10 cellular contexts compared by ENCODE assay signal in genomic region chr9:18472915-18473314, GRCh38. TPM values are rescaled to one million over a fixed set of nuclear protein-coding genes. Genes with fewer than 3 reads are reported as not detected.
A peak's percentile ranks its signal among the peaks of the same experiment; 100 is the strongest.
DNase-seq lines count a peak whose midpoint lies in the region; ATAC-seq and TF ChIP-seq lines count a peak whose summit lies in the region.
"Had no signal": no experiment of that assay in that cellular context is flagged by ENCODE, and none has a peak within 500 bp of the region (broad histone marks: within the 10 kb centered on the region; RNA-seq: fewer than 3 reads in every experiment).

No MANE protein-coding gene starts in this region.

- peaks cover 32% of the 10 kb centered on the region for H3K4me1 Mint-ChIP-seq in neural crest cell

- H3K27me3 Mint-ChIP-seq in neural crest cell (ENCODE audit: low read depth) = peaks cover 84% of the 10 kb centered on the region

- intact Hi-C loops in lower leg skin (cut with DNase I; ENCODE audit: low total_unique reads) = no loop called here

- H3K4me3 Mint-ChIP-seq in neural crest cell = peak overlapping the region; percentile 79

- H3K9me3 Mint-ChIP-seq in neural crest cell = peaks cover 3% of the 10 kb centered on the region

- in situ Hi-C loops in ACHN (cut with HindIII; ENCODE audit: low pct_ligation_motif_present, low pct_unique_long_range_greater_than_20kb, low sequenced_read_pairs) = no loop called here

- DNase-seq in AG10803 (ENCODE audit: low read depth) (peak; percentile 66), NCI-H1092 treated with DMSO at 0.1 percent for 48 hours (lab: John Stamatoyannopoulos, UW) (peak; percentile 55), fibroblast of peridontal ligament (ENCODE audit: extremely low read depth) (peak; percentile 58), neural crest cell (ENCODE audit: low read depth, low spot score) (no peak), ACHN (no peak), activated gamma-delta T cell (lab: John Stamatoyannopoulos, UW) (no peak), lower leg skin (ENCODE audit: low spot score in 2 of 2) (no peak)
- DNase-seq: NCI-H526 treated with DMSO at 0.1 percent for 48 hours, SIG-M5 had no signal

- H3K4me3 ChIP-seq in AG10803 (ENCODE audit: low read length) (peak overlapping the region; percentile 78), lower leg skin (ENCODE audit: low read depth, poor library complexity, severe bottlenecking) (no peak overlapping the region)

- H3K36me3 Mint-ChIP-seq in neural crest cell (ENCODE audit: low read depth) = peaks cover 5% of the 10 kb centered on the region

- H3K27ac Mint-ChIP-seq in neural crest cell (ENCODE audit: unreplicated experiment) = no peak overlapping the region

- no peak for TF ChIP-seq CTCF in AG10803 (conservative IDR thresholded peaks at IDR 0.05; ENCODE audit: low read length)
- TF ChIP-seq CTCF in neural crest cell (conservative IDR thresholded peaks at IDR 0.05) = no peak
- TF ChIP-seq CTCF in lower leg skin (IDR thresholded peaks at IDR 0.05) = no peak

- TF ChIP-seq POLR2A in lower leg skin (IDR thresholded peaks at IDR 0.05) = no peak

- no peak for ATAC-seq in HG02610 (IDR thresholded peaks at IDR 0.05; ENCODE audit: unreplicated experiment)

- WGBS in lower leg skin, 2 donors = 42 to 57% methylated on average over 5 of the region's 5 CpGs

RNA-seq across cellular contexts. Expression of gene ADAMTSL1, which starts 1.0 kb away (rescaled TPM):
- total RNA-seq in neural crest cell (2.3 and 2.5 TPM in 2 replicates), lower leg skin (1 to 10 TPM; 1.2 to 3.6 (median 1.9) TPM)

Comparison
In these comparisons a context has a peak if more than half of its experiments do, and no peak if none do; other contexts are left out.
1. DNase-seq: peak in AG10803 (single experiment), NCI-H1092 treated with DMSO at 0.1 percent for 48 hours (single experiment) and fibroblast of peridontal ligament (single experiment); none in neural crest cell (single experiment), ACHN (single experiment), activated gamma-delta T cell (single experiment) and lower leg skin (0 of 2).